Comparison of ENCODE assay signal across 9 cellular contexts in the genomic region with DNA sequence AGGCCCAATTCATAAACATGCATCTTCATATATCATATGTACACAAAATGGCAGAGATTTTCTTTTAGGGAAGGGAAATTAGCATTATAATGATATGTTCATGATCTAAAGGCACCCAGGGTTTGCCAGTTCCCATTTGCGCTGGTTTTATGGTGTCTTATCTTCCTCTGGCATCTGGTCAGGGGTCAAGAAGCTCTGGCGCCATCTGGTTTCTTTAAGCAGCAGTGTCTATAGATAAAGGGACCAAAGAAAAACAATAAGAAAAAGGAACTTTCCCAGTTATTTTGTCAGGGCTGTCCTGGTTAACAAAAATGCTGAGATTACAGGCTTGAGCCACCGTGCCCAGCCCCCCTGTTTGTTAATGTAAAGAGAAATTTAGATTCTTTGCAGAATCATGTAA. TPM values are rescaled to one million over a fixed set of nuclear protein-coding genes. Genes with fewer than 3 reads are reported as not detected.
A peak's percentile ranks its signal among the peaks of the same experiment; 100 is the strongest.
DNase-seq lines count a peak whose midpoint lies in the region; ATAC-seq and TF ChIP-seq lines count a peak whose summit lies in the region.
"Had no signal": no experiment of that assay in that cellular context is flagged by ENCODE, and none has a peak within 500 bp of the region (broad histone marks: within the 10 kb centered on the region; RNA-seq: fewer than 3 reads in every experiment).

No MANE protein-coding gene starts in this region.

- no peak overlapping the region for H3K27ac Mint-ChIP-seq in activated CD8-positive, alpha-beta T cell treated with anti-CD3 and anti-CD28 coated beads for 36 hours
- peak overlapping the region in 6 of 9 donors; percentile 12 to 75 (median 51) for H3K27ac Mint-ChIP-seq in naive thymus-derived CD4-positive, alpha-beta T cell

- ATAC-seq in activated CD8-positive, alpha-beta T cell treated with anti-CD3 and anti-CD28 coated beads for 36 hours, result no peak
- no peak for ATAC-seq in naive thymus-derived CD4-positive, alpha-beta T cell
- ATAC-seq in Right ventricle myocardium inferior, result no peak
- no peak for ATAC-seq in heart left ventricle

- TF ChIP-seq CTCF in activated CD8-positive, alpha-beta T cell treated with anti-CD3 and anti-CD28 coated beads for 36 hours (IDR thresholded peaks at IDR 0.05), result peak; percentile 42
- TF ChIP-seq CTCF in heart left ventricle (IDR thresholded peaks at IDR 0.05) (peak in 1 of 12 donors; percentile 13), testis (IDR thresholded peaks at IDR 0.05) (no peak)

- H3K9me3 Mint-ChIP-seq in activated CD8-positive, alpha-beta T cell treated with anti-CD3 and anti-CD28 coated beads for 36 hours, result no peaks in the 10 kb centered on the region
- no peaks in the 10 kb centered on the region for H3K9me3 Mint-ChIP-seq in naive thymus-derived CD4-positive, alpha-beta T cell

- intact Hi-C loops in activated CD8-positive, alpha-beta T cell treated with anti-CD3 and anti-CD28 coated beads for 36 hours (cut with micrococcal nuclease), result no loop called here
- intact Hi-C loops in naive thymus-derived CD4-positive, alpha-beta T cell (cut with micrococcal nuclease), result loop anchor here in 1 of 2 donors (1.0 kb wide), 1 partner anchor 130 kb away; no protein-coding TSS in a partner anchor
- intact Hi-C loops in Right ventricle myocardium inferior (cut with DNase I), result no loop called here
- intact Hi-C loops in heart left ventricle (cut with DNase I), result no loop called here
- intact Hi-C loops in testis (cut with DNase I; ENCODE audit: low total_unique reads), result no loop called here

- H3K4me1 Mint-ChIP-seq in activated CD8-positive, alpha-beta T cell treated with anti-CD3 and anti-CD28 coated beads for 36 hours (ENCODE audit: low read depth), result peaks cover 15% of the 10 kb centered on the region
- peaks cover 9 to 28% (median 20%) of the 10 kb centered on the region in 7 donors for H3K4me1 Mint-ChIP-seq in naive thymus-derived CD4-positive, alpha-beta T cell

- H3K4me3 ChIP-seq in naive thymus-derived CD4-positive, alpha-beta T cell (ENCODE audit: low read length), result no peak overlapping the region
- no peak overlapping the region for H3K4me3 ChIP-seq in heart left ventricle
- no peak overlapping the region for H3K4me3 ChIP-seq in testis

- peaks cover 5 to 15% of the 10 kb centered on the region in 2 donors for H3K4me1 ChIP-seq in naive thymus-derived CD4-positive, alpha-beta T cell (ENCODE audit: control insufficient read depth in 2 of 2, insufficient read depth in 2 of 2, low read length in 2 of 2)
- H3K4me1 ChIP-seq in heart left ventricle, result peaks cover 0 to 18% (median 9%) of the 10 kb centered on the region in 12 donors
- H3K4me1 ChIP-seq in testis, result peaks cover 3% of the 10 kb centered on the region

- H3K36me3 Mint-ChIP-seq in activated CD8-positive, alpha-beta T cell treated with anti-CD3 and anti-CD28 coated beads for 36 hours (ENCODE audit: low read depth), result peaks cover 1% of the 10 kb centered on the region
- H3K36me3 Mint-ChIP-seq in naive thymus-derived CD4-positive, alpha-beta T cell, result peaks cover 0 to 6% (median 0%) of the 10 kb centered on the region in 5 donors

- 30 to 45% (median 33%) methylated on average over 3 of the region's 3 CpGs for WGBS in heart left ventricle, 4 donors
- WGBS in testis, 2 donors, result 45 to 47% methylated on average over 3 of the region's 3 CpGs

- no peaks in the 10 kb centered on the region for H3K9me3 ChIP-seq in naive thymus-derived CD4-positive, alpha-beta T cell (ENCODE audit: control insufficient read depth in 2 of 3, low read length in 3 of 3)
- no peaks in the 10 kb centered on the region for H3K9me3 ChIP-seq in heart left ventricle
- H3K9me3 ChIP-seq in testis, result no peaks in the 10 kb centered on the region

- no peak overlapping the region for H3K4me3 Mint-ChIP-seq in activated CD8-positive, alpha-beta T cell treated with anti-CD3 and anti-CD28 coated beads for 36 hours
- H3K4me3 Mint-ChIP-seq in naive thymus-derived CD4-positive, alpha-beta T cell, result peak overlapping the region in 3 of 10 donors; percentile 8 to 39 (median 10)

- POLR2A ChIA-PET in activated CD8-positive, alpha-beta T cell treated with anti-CD3 and anti-CD28 coated beads for 36 hours (lab: Charles Lee), result interaction anchor here (0.6 to 1.0 kb wide), 2 partner anchors 40 to 55 kb away, joined by 3 read pairs; no protein-coding TSS in a partner anchor
- POLR2A ChIA-PET in naive thymus-derived CD4-positive, alpha-beta T cell (lab: Charles Lee), result interaction anchor here (0.5 to 0.6 kb wide), 2 partner anchors 44 to 534 kb away, joined by 3 to 5 read pairs; no protein-coding TSS in a partner anchor

- no peaks in the 10 kb centered on the region for H3K27me3 ChIP-seq in naive thymus-derived CD4-positive, alpha-beta T cell (ENCODE audit: control insufficient read depth in 2 of 2, insufficient read depth in 2 of 2, low read length in 2 of 2)
- H3K27me3 ChIP-seq in heart left ventricle, result no peaks in the 10 kb centered on the region
- H3K27me3 ChIP-seq in testis, result no peaks in the 10 kb centered on the region

- DNase-seq in GDM1 (lab: John Stamatoyannopoulos, UW) (peak; percentile 72), LHCN-M2 (ENCODE audit: low read depth) (peak; percentile 46), Right ventricle myocardium inferior (ENCODE audit: missing footprints) (no peak), heart left ventricle (no peak), testis (no peak), NCI-H345 treated with DMSO at 0.1 percent for 48 hours (lab: John Stamatoyannopoulos, UW; ENCODE audit: unreplicated experiment) (no peak)
- DNase-seq in activated CD8-positive, alpha-beta T cell treated with anti-CD3 and anti-CD28 coated beads for 36 hours, result peak; percentile 33
- DNase-seq in naive thymus-derived CD4-positive, alpha-beta T cell, result no peak
- DNase-seq: stimulated activated CD4-positive, alpha-beta T cell treated with anti-CD3 and anti-CD28 coated beads, Interleukin-2, amount 100 ng/mL, for 24 hours had no signal

- H3K27ac ChIP-seq in naive thymus-derived CD4-positive, alpha-beta T cell (ENCODE audit: low read depth, low read length), result no peak overlapping the region
- H3K27ac ChIP-seq in heart left ventricle (no peak overlapping the region), testis (no peak overlapping the region)

- TF ChIP-seq POLR2A in heart left ventricle (IDR thresholded peaks at IDR 0.05) (no peak), testis (IDR thresholded peaks at IDR 0.05) (no peak)

- peaks cover 0 to 6% (median 0%) of the 10 kb centered on the region in 3 experiments for H3K36me3 ChIP-seq in naive thymus-derived CD4-positive, alpha-beta T cell (ENCODE audit: control insufficient read depth in 2 of 3, insufficient read depth in 3 of 3, low read length in 3 of 3)
- H3K36me3 ChIP-seq in heart left ventricle, result no peaks in the 10 kb centered on the region
- no peaks in the 10 kb centered on the region for H3K36me3 ChIP-seq in testis (ENCODE audit: low read depth, missing control alignments)

- H3K27me3 Mint-ChIP-seq in activated CD8-positive, alpha-beta T cell treated with anti-CD3 and anti-CD28 coated beads for 36 hours, result no peaks in the 10 kb centered on the region
- H3K27me3 Mint-ChIP-seq in naive thymus-derived CD4-positive, alpha-beta T cell, result no peaks in the 10 kb centered on the region

- CTCF ChIA-PET in activated CD8-positive, alpha-beta T cell treated with anti-CD3 and anti-CD28 coated beads for 36 hours (lab: Charles Lee), result interaction anchor here (1.3 to 1.4 kb wide), 2 partner anchors 21 kb away, joined by 3 to 4 read pairs; no protein-coding TSS in a partner anchor
- CTCF ChIA-PET in naive thymus-derived CD4-positive, alpha-beta T cell (lab: Charles Lee), result no interaction called here

RNA-seq across cellular contexts. Expression of gene DCP1A, which starts 3.3 kb away (rescaled TPM):
- total RNA-seq in LHCN-M2 (2014; rRNA removed) (12.2 and 13.4 TPM in 2 replicates), Right ventricle myocardium inferior (17.7 TPM), heart left ventricle (10 to 100 TPM; 13.2 to 23.7 (median 16.9) TPM), testis (10 to 100 TPM; 31.3 to 35.6 TPM)
- polyA plus RNA-seq in LHCN-M2 (2012), result 4.6 TPM
- total RNA-seq in activated CD8-positive, alpha-beta T cell treated with anti-CD3 and anti-CD28 coated beads for 36 hours, result 10 to 100 TPM; 29.9 to 32.0 TPM
- 10 to 100 TPM; 34.0 to 51.3 (median 40.1) TPM for total RNA-seq in naive thymus-derived CD4-positive, alpha-beta T cell
- 10 to 100 TPM; 66.1 to 68.0 TPM for polyA plus RNA-seq in naive thymus-derived CD4-positive, alpha-beta T cell
- polyA plus RNA-seq in heart left ventricle (10 to 100 TPM in 1 of 2 donors, 1 to 10 TPM in 1; 5.8 to 10.8 TPM), testis (ENCODE audit: insufficient read depth, low read depth, low replicate concordance) (20.9 TPM)

Comparison
In these comparisons a context has a peak if more than half of its experiments do, and no peak if none do; other contexts are left out.
1. DNase-seq: peak in GDM1 (single experiment), LHCN-M2 (single experiment) and activated CD8-positive, alpha-beta T cell treated with anti-CD3 and anti-CD28 coated beads for 36 hours (single experiment); none in naive thymus-derived CD4-positive, alpha-beta T cell (0 of 9), Right ventricle myocardium inferior (single experiment), heart left ventricle (0 of 5), testis (single experiment) and NCI-H345 treated with DMSO at 0.1 percent for 48 hours (single experiment).